8 cellular contexts compared by ENCODE assay signal in genomic region chr15:45588199-45588910, GRCh38. TPM values are rescaled to one million over a fixed set of nuclear protein-coding genes. Genes with fewer than 3 reads are reported as not detected.
DNase-seq lines count a peak whose midpoint lies in the region; ATAC-seq and TF ChIP-seq lines count a peak whose summit lies in the region.

No MANE protein-coding gene starts in this region.

- H3K27ac ChIP-seq in SK-N-SH (ENCODE audit: low read depth in 2 of 2, low read length in 1 of 2), result peak overlapping the region; percentile 94 to 97
- peak overlapping the region; percentile 97 for H3K27ac ChIP-seq in temporal lobe (ENCODE audit: low read depth, low read length)

- peaks cover 19 to 24% of the 10 kb centered on the region in 2 experiments; a peak in 3 of 4 replicates for H3K4me1 ChIP-seq in SK-N-SH (ENCODE audit: control insufficient read depth in 1 of 2, insufficient read depth in 2 of 2, low read depth in 1 of 2, low read length in 1 of 2)

- H3K9me3 ChIP-seq in SK-N-SH, result no peaks in the 10 kb centered on the region

- no peaks in the 10 kb centered on the region for H3K27me3 Mint-ChIP-seq in activated naive CD8-positive, alpha-beta T cell treated with anti-CD3 and anti-CD28 coated beads for 36 hours

- ATAC-seq in SK-N-SH treated with all-trans-retinoic acid at 6 μM for 48 hours (no peak), HG03571 (IDR thresholded peaks at IDR 0.05; ENCODE audit: unreplicated experiment) (no peak), GM18858 (IDR thresholded peaks at IDR 0.05; ENCODE audit: unreplicated experiment) (no peak)

- H3K4me3 Mint-ChIP-seq in activated naive CD8-positive, alpha-beta T cell treated with anti-CD3 and anti-CD28 coated beads for 36 hours, result peak overlapping the region; percentile 91

- H3K36me3 Mint-ChIP-seq in activated naive CD8-positive, alpha-beta T cell treated with anti-CD3 and anti-CD28 coated beads for 36 hours, result peaks cover 1% of the 10 kb centered on the region

- no peak for TF ChIP-seq CTCF in SK-N-SH (IDR thresholded peaks at IDR 0.05)
- no peak for TF ChIP-seq CTCF in kidney epithelial cell (IDR thresholded peaks at IDR 0.05; ENCODE audit: insufficient read depth, low read length, poor library complexity, severe bottlenecking)

- peak overlapping the region; percentile 93; the same call in 1 of the 2 replicates for H2AFZ ChIP-seq in SK-N-SH (ENCODE audit: low read depth)

- no peaks in the 10 kb centered on the region for H3K9me2 ChIP-seq in SK-N-SH

- H3K79me2 ChIP-seq in SK-N-SH (ENCODE audit: insufficient read depth), result peaks cover 58% of the 10 kb centered on the region

- DNase-seq in SK-N-SH, result no peak
- no peak for DNase-seq in activated naive CD8-positive, alpha-beta T cell treated with anti-CD3 and anti-CD28 coated beads for 36 hours
- no peak for DNase-seq in kidney epithelial cell (ENCODE audit: low read depth)
- DNase-seq in cerebellar nuclear complex (lab: John Stamatoyannopoulos, UW), result no peak

- CTCF ChIA-PET in SK-N-SH (lab: Yijun Ruan, JAX), result interaction anchor here (0.7 to 5.1 kb wide), 9 partner anchors 9 to 383 kb away, joined by 3 to 30 read pairs (median 5); a partner anchor contains a TSS

- H3K27me3 ChIP-seq in SK-N-SH (ENCODE audit: insufficient read depth) (no peaks in the 10 kb centered on the region), kidney epithelial cell (ENCODE audit: control insufficient read depth, insufficient read depth, low read length) (no peaks in the 10 kb centered on the region)

- H3K36me3 ChIP-seq in SK-N-SH (replicated peaks in 1 of 2; ENCODE audit: control insufficient read depth in 1 of 2, insufficient read depth in 2 of 2, low read length in 1 of 2), result peaks cover 0 to 8% of the 10 kb centered on the region in 2 experiments
- H3K36me3 ChIP-seq in kidney epithelial cell (ENCODE audit: control insufficient read depth, insufficient read depth, low read length), result no peaks in the 10 kb centered on the region

- peak overlapping the region; percentile 96 for H3K27ac Mint-ChIP-seq in activated naive CD8-positive, alpha-beta T cell treated with anti-CD3 and anti-CD28 coated beads for 36 hours

- H3K4me3 ChIP-seq in SK-N-SH (ENCODE audit: low read depth in 2 of 2, low read length in 1 of 2) (peak overlapping the region; percentile 84 to 87), kidney epithelial cell (ENCODE audit: low read depth, low read length) (peak overlapping the region; percentile 68)

- no peaks in the 10 kb centered on the region for H3K9me3 Mint-ChIP-seq in activated naive CD8-positive, alpha-beta T cell treated with anti-CD3 and anti-CD28 coated beads for 36 hours

- TF ChIP-seq RAD21 in SK-N-SH (IDR thresholded peaks at IDR 0.05; ENCODE audit: low read length), result no peak

- no peaks in the 10 kb centered on the region for H4K20me1 ChIP-seq in SK-N-SH (ENCODE audit: insufficient read depth)

- H3F3A ChIP-seq in SK-N-SH (replicated peaks; ENCODE audit: insufficient read depth), result peaks cover 10% of the 10 kb centered on the region

- POLR2A ChIA-PET in SK-N-SH (lab: Yijun Ruan, JAX), result interaction anchor here (0.5 to 1.5 kb wide), 4 partner anchors 36 to 309 kb away, joined by 3 to 10 read pairs (median 3); a partner anchor contains a TSS

- H3K4me1 Mint-ChIP-seq in activated naive CD8-positive, alpha-beta T cell treated with anti-CD3 and anti-CD28 coated beads for 36 hours, result peaks cover 45% of the 10 kb centered on the region

- peak overlapping the region; percentile 84 for H3K4me2 ChIP-seq in SK-N-SH

- peak overlapping the region; percentile 97 for H3K9ac ChIP-seq in SK-N-SH

- TF ChIP-seq EP300 in SK-N-SH (IDR thresholded peaks at IDR 0.05; ENCODE audit: borderline replicate concordance in 1 of 2, low read depth in 1 of 2, low read length in 1 of 2), result no peak

- 14% methylated on average over 6 of the region's 6 CpGs for WGBS in SK-N-SH (ENCODE audit: low lambda C conversion rate)

TF ChIP-seq in SK-N-SH, 30 proteins besides CTCF, POLR2A, EP300 and RAD21 (continues in another document):
- TF ChIP-seq SMC3 (IDR thresholded peaks at IDR 0.05; ENCODE audit: low read depth, low read length), result no peak
- TF ChIP-seq PBX3 (IDR thresholded peaks at IDR 0.05), result no peak
- no peak for TF ChIP-seq REST (IDR thresholded peaks at IDR 0.05; ENCODE audit: low read depth, low read length)

TF ChIP-seq in SK-N-SH treated with all-trans-retinoic acid at 6 μM for 48 hours, 23 proteins besides CTCF, POLR2A, EP300 and RAD21:
- TF ChIP-seq POU6F1 (CRISPR knock-in tag; IDR thresholded peaks at IDR 0.05; ENCODE audit: borderline replicate concordance, low read depth) (no peak), ISL1 (CRISPR knock-in tag; IDR thresholded peaks at IDR 0.05) (no peak), CREB5 (CRISPR knock-in tag; IDR thresholded peaks at IDR 0.05; ENCODE audit: low read depth) (no peak), ZFP30 (CRISPR knock-in tag; IDR thresholded peaks at IDR 0.05) (no peak), ARNTL (CRISPR knock-in tag; IDR thresholded peaks at IDR 0.05; ENCODE audit: borderline replicate concordance, low read depth) (no peak), ZNF8 (CRISPR knock-in tag; IDR thresholded peaks at IDR 0.05) (no peak), ESRRG (CRISPR knock-in tag; IDR thresholded peaks at IDR 0.05) (no peak), BACH2 (CRISPR knock-in tag; IDR thresholded peaks at IDR 0.05; ENCODE audit: borderline replicate concordance) (no peak)

RNA-seq across cellular contexts. Expression of gene BLOC1S6, which starts 1.2 kb away (rescaled TPM):
- 11.3 and 14.1 TPM in 2 replicates for polyA plus RNA-seq in SK-N-SH (2012; rRNA removed)
- polyA plus RNA-seq in SK-N-SH (2012; cell fraction: cytosol; rRNA removed), result 21.1 and 25.9 TPM in 2 replicates
- polyA plus RNA-seq in SK-N-SH (2012; cell fraction: nucleus; rRNA removed), result 5.2 and 8.4 TPM in 2 replicates
- total RNA-seq in activated naive CD8-positive, alpha-beta T cell treated with anti-CD3 and anti-CD28 coated beads for 36 hours, result 10 to 100 TPM; 49.2 to 49.7 TPM
- total RNA-seq in kidney epithelial cell (70.2 and 71.4 TPM in 2 replicates), temporal lobe (102 TPM)

RNA-seq across cellular contexts. Expression of gene SQOR, which starts 46.5 kb away (rescaled TPM):
- polyA plus RNA-seq in SK-N-SH (2012; rRNA removed), result 7.8 and 9.1 TPM in 2 replicates
- 8.5 and 9.5 TPM in 2 replicates for polyA plus RNA-seq in SK-N-SH (2012; cell fraction: cytosol; rRNA removed)
- polyA plus RNA-seq in SK-N-SH (2012; cell fraction: nucleus; rRNA removed), result 5.0 and 6.4 TPM in 2 replicates
- total RNA-seq in activated naive CD8-positive, alpha-beta T cell treated with anti-CD3 and anti-CD28 coated beads for 36 hours, result 10 to 100 TPM; 54.6 to 57.0 TPM
- 46.2 and 47.9 TPM in 2 replicates for total RNA-seq in kidney epithelial cell
- 2.0 TPM for total RNA-seq in temporal lobe

Comparison
In these comparisons a context has a peak if more than half of its experiments do, and no peak if none do; other contexts are left out.
1. RNA of gene SQOR, which starts 46.5 kb away (total RNA-seq): 54.6 to 57.0 TPM in activated naive CD8-positive, alpha-beta T cell treated with anti-CD3 and anti-CD28 coated beads for 36 hours and 46.2 to 47.9 TPM in kidney epithelial cell; 2.0 TPM in temporal lobe (single experiment); every median in the first group is over 10 times any median in the second.